In the genomic region with DNA sequence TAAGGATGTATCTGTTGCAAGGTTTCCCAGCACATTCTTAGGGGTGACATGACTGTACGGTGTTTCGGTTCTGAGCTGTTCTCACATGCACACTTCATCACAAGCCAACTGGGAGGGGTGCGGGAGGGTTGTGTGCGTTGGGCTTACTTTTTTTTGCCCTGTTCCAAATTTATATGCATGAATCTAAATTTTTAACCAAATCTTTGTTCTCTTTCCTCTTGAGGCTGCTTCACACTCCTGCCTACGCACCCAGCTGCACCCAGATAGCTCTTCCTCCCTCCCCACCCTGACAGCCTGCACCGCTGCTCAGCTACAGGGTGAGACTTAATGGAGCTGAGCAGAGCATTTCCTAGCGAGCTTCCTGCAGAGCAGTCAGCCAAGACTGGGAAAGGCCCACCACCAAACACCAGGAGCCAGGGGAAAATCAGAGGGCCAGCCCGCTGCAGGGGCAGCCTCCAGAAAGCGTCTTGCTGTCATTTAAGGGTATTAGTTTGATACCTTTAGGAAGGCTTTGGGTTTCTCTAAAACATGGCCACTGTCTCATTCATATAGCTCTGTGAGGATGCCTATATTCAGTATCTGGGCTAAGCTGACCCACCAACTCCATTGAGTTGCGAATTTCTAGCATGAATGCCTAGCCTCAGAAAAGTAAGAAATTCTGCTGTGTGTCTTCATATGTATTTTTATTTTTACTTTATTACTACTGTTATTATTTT, we compare ENCODE assay signal across 11 cellular contexts.
DNase-seq lines count a peak whose midpoint lies in the region; ATAC-seq lines count a peak whose summit lies in the region.
"Had no signal": no experiment of that assay in that cellular context is flagged by ENCODE, and none has a peak within 500 bp of the region (broad histone marks: within the 10 kb centered on the region; RNA-seq: fewer than 3 reads in every experiment).

No MANE protein-coding gene starts in this region.

- no peak overlapping the region for H3K4me3 Mint-ChIP-seq in activated CD4-positive, alpha-beta memory T cell treated with anti-CD3 and anti-CD28 coated beads for 36 hours
- H3K4me3 Mint-ChIP-seq in activated CD4-positive, alpha-beta memory T cell treated with anti-CD3 and anti-CD28 coated beads, Interleukin-2, amount 10 ng/mL, durations not matched to agents 7 days and 5 days = no peak overlapping the region
- peak overlapping the region; percentile 3 to 87 (median 62) for H3K4me3 Mint-ChIP-seq in IgD-negative memory B cell
- H3K4me3 Mint-ChIP-seq: H9 had no signal

- H3K27ac Mint-ChIP-seq in activated CD4-positive, alpha-beta memory T cell treated with anti-CD3 and anti-CD28 coated beads for 36 hours = no peak overlapping the region
- no peak overlapping the region for H3K27ac Mint-ChIP-seq in activated CD4-positive, alpha-beta memory T cell treated with anti-CD3 and anti-CD28 coated beads, Interleukin-2, amount 10 ng/mL, durations not matched to agents 7 days and 5 days
- H3K27ac Mint-ChIP-seq in IgD-negative memory B cell = no peak overlapping the region
- H3K27ac Mint-ChIP-seq: H9 had no signal

- intact Hi-C loops in activated CD4-positive, alpha-beta memory T cell treated with anti-CD3 and anti-CD28 coated beads for 36 hours (cut with micrococcal nuclease) = no loop called here
- intact Hi-C loops in left colon (cut with DNase I, micrococcal nuclease) = no loop called here

- no peaks in the 10 kb centered on the region for H3K9me3 Mint-ChIP-seq in activated CD4-positive, alpha-beta memory T cell treated with anti-CD3 and anti-CD28 coated beads for 36 hours
- H3K9me3 Mint-ChIP-seq in activated CD4-positive, alpha-beta memory T cell treated with anti-CD3 and anti-CD28 coated beads, Interleukin-2, amount 10 ng/mL, durations not matched to agents 7 days and 5 days = no peaks in the 10 kb centered on the region
- H3K9me3 Mint-ChIP-seq in IgD-negative memory B cell = no peaks in the 10 kb centered on the region
- H3K9me3 Mint-ChIP-seq: H9 had no signal

- CTCF ChIA-PET in activated CD4-positive, alpha-beta memory T cell treated with anti-CD3 and anti-CD28 coated beads for 36 hours (lab: Charles Lee) = no interaction called here
- CTCF ChIA-PET in activated CD4-positive, alpha-beta memory T cell treated with anti-CD3 and anti-CD28 coated beads, Interleukin-2, amount 10 ng/mL, durations not matched to agents 7 days and 5 days (lab: Charles Lee) = no interaction called here

- peak; percentile 48 for DNase-seq in activated CD4-positive, alpha-beta memory T cell treated with anti-CD3 and anti-CD28 coated beads for 36 hours
- DNase-seq in activated CD4-positive, alpha-beta memory T cell treated with anti-CD3 and anti-CD28 coated beads, Interleukin-2, amount 10 ng/mL, durations not matched to agents 7 days and 5 days = no peak
- DNase-seq in stimulated activated CD8-positive, alpha-beta memory T cell treated with anti-CD3 and anti-CD28 coated beads, Interleukin-4, amount 100 ng/mL, for 48 hours = peak; percentile 27
- no peak for DNase-seq in NCI-H82 (lab: John Stamatoyannopoulos, UW)
- DNase-seq in left colon = no peak
- no peak for DNase-seq in NCI-H526 (lab: John Stamatoyannopoulos, UW)
- DNase-seq: activated CD8-positive, alpha-beta memory T cell treated with anti-CD3 and anti-CD28 coated beads, Interleukin-2, amount 50 U/mL, for 4 hours; H9; mesendoderm had no signal

- H3K36me3 Mint-ChIP-seq in activated CD4-positive, alpha-beta memory T cell treated with anti-CD3 and anti-CD28 coated beads for 36 hours = no peaks in the 10 kb centered on the region
- no peaks in the 10 kb centered on the region for H3K36me3 Mint-ChIP-seq in activated CD4-positive, alpha-beta memory T cell treated with anti-CD3 and anti-CD28 coated beads, Interleukin-2, amount 10 ng/mL, durations not matched to agents 7 days and 5 days (ENCODE audit: low read depth)
- no peaks in the 10 kb centered on the region for H3K36me3 Mint-ChIP-seq in IgD-negative memory B cell

- H3K4me1 Mint-ChIP-seq in activated CD4-positive, alpha-beta memory T cell treated with anti-CD3 and anti-CD28 coated beads for 36 hours (ENCODE audit: low read depth) = peaks cover 5% of the 10 kb centered on the region
- H3K4me1 Mint-ChIP-seq in activated CD4-positive, alpha-beta memory T cell treated with anti-CD3 and anti-CD28 coated beads, Interleukin-2, amount 10 ng/mL, durations not matched to agents 7 days and 5 days = no peaks in the 10 kb centered on the region
- H3K4me1 Mint-ChIP-seq in IgD-negative memory B cell = peaks cover 6 to 11% (median 10%) of the 10 kb centered on the region in 3 donors

- ATAC-seq in HG02610 (IDR thresholded peaks at IDR 0.05; ENCODE audit: unreplicated experiment) = peak; percentile 97
- ATAC-seq in left colon = no peak

- POLR2A ChIA-PET in activated CD4-positive, alpha-beta memory T cell treated with anti-CD3 and anti-CD28 coated beads for 36 hours (lab: Charles Lee) = no interaction called here
- POLR2A ChIA-PET in activated CD4-positive, alpha-beta memory T cell treated with anti-CD3 and anti-CD28 coated beads, Interleukin-2, amount 10 ng/mL, durations not matched to agents 7 days and 5 days (lab: Charles Lee) = no interaction called here

- peaks cover 3% of the 10 kb centered on the region for H3K27me3 Mint-ChIP-seq in activated CD4-positive, alpha-beta memory T cell treated with anti-CD3 and anti-CD28 coated beads for 36 hours
- H3K27me3 Mint-ChIP-seq in activated CD4-positive, alpha-beta memory T cell treated with anti-CD3 and anti-CD28 coated beads, Interleukin-2, amount 10 ng/mL, durations not matched to agents 7 days and 5 days = peaks cover 5% of the 10 kb centered on the region
- no peaks in the 10 kb centered on the region for H3K27me3 Mint-ChIP-seq in IgD-negative memory B cell

Comparison
In these comparisons a context has a peak if more than half of its experiments do, and no peak if none do; other contexts are left out.
1. DNase-seq: peak in activated CD4-positive, alpha-beta memory T cell treated with anti-CD3 and anti-CD28 coated beads for 36 hours (single experiment) and stimulated activated CD8-positive, alpha-beta memory T cell treated with anti-CD3 and anti-CD28 coated beads, Interleukin-4, amount 100 ng/mL, for 48 hours (single experiment); none in activated CD4-positive, alpha-beta memory T cell treated with anti-CD3 and anti-CD28 coated beads, Interleukin-2, amount 10 ng/mL, durations not matched to agents 7 days and 5 days (single experiment), NCI-H82 (single experiment), left colon (0 of 2) and NCI-H526 (0 of 2).
2. H3K4me3 Mint-ChIP-seq: peak in IgD-negative memory B cell (4 of 4); none in activated CD4-positive, alpha-beta memory T cell treated with anti-CD3 and anti-CD28 coated beads for 36 hours (single experiment) and activated CD4-positive, alpha-beta memory T cell treated with anti-CD3 and anti-CD28 coated beads, Interleukin-2, amount 10 ng/mL, durations not matched to agents 7 days and 5 days (single experiment).